8 cellular contexts compared by ENCODE assay signal in the genomic region with DNA sequence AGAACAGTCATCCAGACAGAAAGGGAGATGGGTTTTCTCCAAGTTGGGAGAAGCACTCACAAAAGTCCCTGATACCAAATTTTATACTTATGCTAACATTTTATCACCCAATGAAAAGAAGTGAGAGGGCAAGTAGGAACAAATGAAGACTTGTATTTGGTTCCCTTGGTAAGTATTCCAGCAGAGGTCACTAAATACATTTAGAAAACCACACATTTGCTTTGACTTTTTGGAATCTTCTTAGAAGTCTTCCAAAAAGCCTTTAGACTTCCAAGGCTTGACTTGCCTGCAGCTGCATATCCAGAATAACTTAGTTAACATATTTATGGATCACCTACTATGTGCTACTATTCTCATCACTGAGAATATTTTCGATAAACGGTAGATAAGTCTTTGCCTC. TPM values are rescaled to one million over a fixed set of nuclear protein-coding genes. Genes with fewer than 3 reads are reported as not detected.
DNase-seq lines count a peak whose midpoint lies in the region; ATAC-seq and TF ChIP-seq lines count a peak whose summit lies in the region.

No MANE protein-coding gene starts in this region.

- POLR2A ChIA-PET in Caco-2 (lab: Charles Lee): no interaction called here
- POLR2A ChIA-PET in activated CD4-positive, alpha-beta memory T cell treated with anti-CD3 and anti-CD28 coated beads, Interleukin-2, amount 10 ng/mL, durations not matched to agents 7 days and 5 days (lab: Charles Lee): no interaction called here

- intact Hi-C loops in Caco-2 (cut with micrococcal nuclease; ENCODE audit: unreplicated experiment): loop anchor here (1.0 to 10.0 kb wide), 5 partner anchors 73 to 835 kb away; no protein-coding TSS in a partner anchor

- no peak overlapping the region for H2AFZ ChIP-seq in neural cell (ENCODE audit: low read depth, low read length)

- H3K79me2 ChIP-seq in neural cell (replicated peaks; ENCODE audit: insufficient read depth, low read length): no peaks in the 10 kb centered on the region

- H4K20me1 ChIP-seq in neural cell (ENCODE audit: insufficient read depth): no peaks in the 10 kb centered on the region

- H3K4me1 Mint-ChIP-seq in Caco-2 (ENCODE audit: low read depth, unreplicated experiment): peaks cover 7% of the 10 kb centered on the region
- H3K4me1 Mint-ChIP-seq in activated CD4-positive, alpha-beta memory T cell treated with anti-CD3 and anti-CD28 coated beads, Interleukin-2, amount 10 ng/mL, durations not matched to agents 7 days and 5 days: no peaks in the 10 kb centered on the region

- no peak overlapping the region for H3K9ac ChIP-seq in neural cell (ENCODE audit: low read length)

- TF ChIP-seq CTCF in Caco-2 (IDR thresholded peaks at IDR 0.05; ENCODE audit: insufficient read depth in 1 of 2, low read depth in 1 of 2, low read length in 1 of 2, severe bottlenecking in 1 of 2, unreplicated experiment in 1 of 2) (peak; percentile 48 to 49), LNCaP clone FGC (IDR thresholded peaks at IDR 0.05; ENCODE audit: control insufficient read depth, extremely low read depth, insufficient read depth) (peak; percentile 43), neural cell (IDR thresholded peaks at IDR 0.05; ENCODE audit: poor library complexity, severe bottlenecking) (peak; percentile 11), coronary artery (IDR thresholded peaks at IDR 0.05) (no peak)

- TF ChIP-seq RAD21 in neural cell (conservative IDR thresholded peaks at IDR 0.05): peak; percentile 12

- H3K9me3 ChIP-seq in Caco-2 (no peaks in the 10 kb centered on the region), neural cell (ENCODE audit: low read length) (no peaks in the 10 kb centered on the region)

- no peak for TF ChIP-seq EP300 in neural cell (conservative IDR thresholded peaks at IDR 0.05; ENCODE audit: poor library complexity, severe bottlenecking)

- no peaks in the 10 kb centered on the region for H3F3A ChIP-seq in neural cell (ENCODE audit: insufficient read depth, low read length, poor library complexity, severe bottlenecking)

- H3K36me3 ChIP-seq in Caco-2 (ENCODE audit: control insufficient read depth, insufficient read depth, low read length): no peaks in the 10 kb centered on the region
- no peaks in the 10 kb centered on the region for H3K36me3 ChIP-seq in neural cell (ENCODE audit: insufficient read depth, low read length)

- H3K36me3 Mint-ChIP-seq in Caco-2 (ENCODE audit: insufficient read depth, unreplicated experiment): peaks cover 4% of the 10 kb centered on the region
- H3K36me3 Mint-ChIP-seq in activated CD4-positive, alpha-beta memory T cell treated with anti-CD3 and anti-CD28 coated beads, Interleukin-2, amount 10 ng/mL, durations not matched to agents 7 days and 5 days (ENCODE audit: low read depth): no peaks in the 10 kb centered on the region

- DNase-seq in Caco-2 (peak in 1 of 2 experiments; percentile 40), LNCaP clone FGC (ENCODE audit: low read depth) (no peak), dermis blood vessel endothelial cell (peak; percentile 39), coronary artery (ENCODE audit: low spot score) (no peak), HuH-7 (ENCODE audit: low spot score) (no peak)
- DNase-seq in activated CD4-positive, alpha-beta memory T cell treated with anti-CD3 and anti-CD28 coated beads, Interleukin-2, amount 10 ng/mL, durations not matched to agents 7 days and 5 days: no peak

- no peak overlapping the region for H3K27ac Mint-ChIP-seq in Caco-2 (ENCODE audit: unreplicated experiment)
- H3K27ac Mint-ChIP-seq in activated CD4-positive, alpha-beta memory T cell treated with anti-CD3 and anti-CD28 coated beads, Interleukin-2, amount 10 ng/mL, durations not matched to agents 7 days and 5 days: no peak overlapping the region

- ATAC-seq in GM21381 (IDR thresholded peaks at IDR 0.05; ENCODE audit: unreplicated experiment): no peak

- no peak overlapping the region for H3K4me3 Mint-ChIP-seq in Caco-2 (ENCODE audit: unreplicated experiment)
- H3K4me3 Mint-ChIP-seq in activated CD4-positive, alpha-beta memory T cell treated with anti-CD3 and anti-CD28 coated beads, Interleukin-2, amount 10 ng/mL, durations not matched to agents 7 days and 5 days: no peak overlapping the region

- no peaks in the 10 kb centered on the region for H3K27me3 Mint-ChIP-seq in Caco-2 (ENCODE audit: insufficient read depth, unreplicated experiment)
- H3K27me3 Mint-ChIP-seq in activated CD4-positive, alpha-beta memory T cell treated with anti-CD3 and anti-CD28 coated beads, Interleukin-2, amount 10 ng/mL, durations not matched to agents 7 days and 5 days: peaks cover 3% of the 10 kb centered on the region

- H3K9me2 ChIP-seq in neural cell (ENCODE audit: insufficient read depth, low read length): no peaks in the 10 kb centered on the region

- BruUV-seq in Caco-2 (replicated peaks; lab: Mats Ljungman, UMichigan): no TSS peak

- H3K27me3 ChIP-seq in Caco-2 (replicated peaks; ENCODE audit: control insufficient read depth, insufficient read depth, low read length): no peaks in the 10 kb centered on the region
- H3K27me3 ChIP-seq in neural cell (ENCODE audit: insufficient read depth, low read depth, low read length): no peaks in the 10 kb centered on the region

- H3K4me2 ChIP-seq in neural cell (ENCODE audit: low read length): no peak overlapping the region

- no peak overlapping the region for H3K4me3 ChIP-seq in Caco-2 (ENCODE audit: low read depth, low read length)
- no peak overlapping the region for H3K4me3 ChIP-seq in LNCaP clone FGC (ENCODE audit: low read depth, low read length)
- no peak overlapping the region for H3K4me3 ChIP-seq in neural cell (ENCODE audit: low read length)
- H3K4me3 ChIP-seq in coronary artery: no peak overlapping the region

- CTCF ChIA-PET in Caco-2 (lab: Charles Lee): interaction anchor here (1.0 kb wide), 1 partner anchor 71 kb away, joined by 3 read pairs; no protein-coding TSS in a partner anchor
- CTCF ChIA-PET in activated CD4-positive, alpha-beta memory T cell treated with anti-CD3 and anti-CD28 coated beads, Interleukin-2, amount 10 ng/mL, durations not matched to agents 7 days and 5 days (lab: Charles Lee): interaction anchor here (3.3 kb wide), 1 partner anchor 73 kb away, joined by 30 read pairs; no protein-coding TSS in a partner anchor

- H3K9me3 Mint-ChIP-seq in Caco-2 (ENCODE audit: unreplicated experiment): no peaks in the 10 kb centered on the region
- H3K9me3 Mint-ChIP-seq in activated CD4-positive, alpha-beta memory T cell treated with anti-CD3 and anti-CD28 coated beads, Interleukin-2, amount 10 ng/mL, durations not matched to agents 7 days and 5 days: no peaks in the 10 kb centered on the region

- peaks cover 23% of the 10 kb centered on the region for H3K4me1 ChIP-seq in Caco-2

- H3K27ac ChIP-seq in neural cell (ENCODE audit: low read length): no peak overlapping the region
- no peak overlapping the region for H3K27ac ChIP-seq in coronary artery

TF ChIP-seq in neural cell, 6 proteins besides CTCF, POLR2A, EP300 and RAD21:
- TF ChIP-seq, protein P1, sequence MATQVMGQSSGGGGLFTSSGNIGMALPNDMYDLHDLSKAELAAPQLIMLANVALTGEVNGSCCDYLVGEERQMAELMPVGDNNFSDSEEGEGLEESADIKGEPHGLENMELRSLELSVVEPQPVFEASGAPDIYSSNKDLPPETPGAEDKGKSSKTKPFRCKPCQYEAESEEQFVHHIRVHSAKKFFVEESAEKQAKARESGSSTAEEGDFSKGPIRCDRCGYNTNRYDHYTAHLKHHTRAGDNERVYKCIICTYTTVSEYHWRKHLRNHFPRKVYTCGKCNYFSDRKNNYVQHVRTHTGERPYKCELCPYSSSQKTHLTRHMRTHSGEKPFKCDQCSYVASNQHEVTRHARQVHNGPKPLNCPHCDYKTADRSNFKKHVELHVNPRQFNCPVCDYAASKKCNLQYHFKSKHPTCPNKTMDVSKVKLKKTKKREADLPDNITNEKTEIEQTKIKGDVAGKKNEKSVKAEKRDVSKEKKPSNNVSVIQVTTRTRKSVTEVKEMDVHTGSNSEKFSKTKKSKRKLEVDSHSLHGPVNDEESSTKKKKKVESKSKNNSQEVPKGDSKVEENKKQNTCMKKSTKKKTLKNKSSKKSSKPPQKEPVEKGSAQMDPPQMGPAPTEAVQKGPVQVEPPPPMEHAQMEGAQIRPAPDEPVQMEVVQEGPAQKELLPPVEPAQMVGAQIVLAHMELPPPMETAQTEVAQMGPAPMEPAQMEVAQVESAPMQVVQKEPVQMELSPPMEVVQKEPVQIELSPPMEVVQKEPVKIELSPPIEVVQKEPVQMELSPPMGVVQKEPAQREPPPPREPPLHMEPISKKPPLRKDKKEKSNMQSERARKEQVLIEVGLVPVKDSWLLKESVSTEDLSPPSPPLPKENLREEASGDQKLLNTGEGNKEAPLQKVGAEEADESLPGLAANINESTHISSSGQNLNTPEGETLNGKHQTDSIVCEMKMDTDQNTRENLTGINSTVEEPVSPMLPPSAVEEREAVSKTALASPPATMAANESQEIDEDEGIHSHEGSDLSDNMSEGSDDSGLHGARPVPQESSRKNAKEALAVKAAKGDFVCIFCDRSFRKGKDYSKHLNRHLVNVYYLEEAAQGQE (IDR thresholded peaks at IDR 0.05; ENCODE audit: borderline replicate concordance): no peak
- no peak for TF ChIP-seq TAF1 (IDR thresholded peaks at IDR 0.05; ENCODE audit: low read depth)
- no peak for TF ChIP-seq MXI1 (conservative IDR thresholded peaks at IDR 0.05; ENCODE audit: poor library complexity, severe bottlenecking)
- TF ChIP-seq EZH2 (IDR thresholded peaks at IDR 0.05; ENCODE audit: borderline replicate concordance, insufficient read depth, low read length, poor library complexity, severe bottlenecking): no peak
- TF ChIP-seq POLR2AphosphoS5 (IDR thresholded peaks at IDR 0.05): no peak
- TF ChIP-seq SMC3 (conservative IDR thresholded peaks at IDR 0.05; ENCODE audit: poor library complexity): no peak

RNA-seq across cellular contexts. Expression of a gene that starts 3.1 kb away (rescaled TPM):
- total RNA-seq in Caco-2 (2022): 0.66 and 1.3 TPM in 2 replicates
- not detected in 2 replicates for total RNA-seq in dermis blood vessel endothelial cell
- 0.14 TPM in 1 of 2 replicates, not detected in the other for polyA plus RNA-seq in neural cell
- polyA minus RNA-seq in neural cell: not detected in 2 replicates
- not detected for total RNA-seq in activated CD4-positive, alpha-beta memory T cell treated with anti-CD3 and anti-CD28 coated beads, Interleukin-2, amount 10 ng/mL, durations not matched to agents 7 days and 5 days

RNA-seq across cellular contexts. Expression of a gene that starts 49.9 kb away (rescaled TPM):
- total RNA-seq in Caco-2 (2022) (1,752 and 1,948 TPM in 2 replicates), dermis blood vessel endothelial cell (438 and 588 TPM in 2 replicates)
- polyA plus RNA-seq in neural cell: 907 and 1,039 TPM in 2 replicates
- polyA minus RNA-seq in neural cell: 549 and 644 TPM in 2 replicates
- total RNA-seq in activated CD4-positive, alpha-beta memory T cell treated with anti-CD3 and anti-CD28 coated beads, Interleukin-2, amount 10 ng/mL, durations not matched to agents 7 days and 5 days: 100 to 1,000 TPM; 955 to 985 TPM
